14 cellular contexts compared by ENCODE assay signal in the genomic region with DNA sequence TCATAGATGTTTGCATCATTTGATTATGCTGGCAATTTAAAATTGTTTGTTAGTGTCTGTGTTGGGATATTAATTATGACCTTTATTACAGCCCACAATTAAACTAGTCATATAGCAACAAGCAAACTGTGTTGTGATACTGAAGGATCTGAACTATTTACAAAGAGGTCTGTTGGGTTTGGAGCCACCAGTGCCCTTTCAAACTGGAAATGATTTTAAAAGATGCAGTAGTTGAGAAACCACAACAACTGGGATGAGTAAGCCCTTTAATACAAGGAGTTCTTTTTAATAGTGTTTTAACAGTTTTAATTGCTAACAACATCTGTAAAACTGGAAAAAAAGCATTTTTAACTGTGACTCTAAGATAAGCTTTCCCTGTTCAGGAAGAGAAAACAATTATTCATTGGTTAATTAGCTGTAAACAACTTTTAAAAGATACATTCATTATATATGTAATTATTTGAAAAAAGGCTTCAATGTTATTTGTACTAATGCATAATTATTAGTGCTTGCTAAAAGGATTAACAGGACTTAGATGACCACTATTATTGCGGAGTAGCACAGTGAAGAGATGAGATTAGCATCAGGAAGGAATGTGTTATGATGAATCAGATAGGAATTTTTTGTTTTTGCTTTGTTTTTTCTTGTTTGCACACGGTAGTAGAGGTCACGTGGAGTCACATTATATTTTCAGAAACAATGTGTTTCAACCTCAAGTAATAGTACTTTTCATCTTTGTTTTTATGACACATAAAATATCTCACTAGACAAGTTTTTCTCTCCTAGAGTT.
DNase-seq lines count a peak whose midpoint lies in the region; FAIRE-seq and TF ChIP-seq lines count a peak whose summit lies in the region.
"Had no signal": no experiment of that assay in that cellular context is flagged by ENCODE, and none has a peak within 500 bp of the region (broad histone marks: within the 10 kb centered on the region; RNA-seq: fewer than 3 reads in every experiment).

No MANE protein-coding gene starts in this region.

- FAIRE-seq in D721Med (lab: Jason Lieb, UNC), result peak; percentile 11

- no peaks in the 10 kb centered on the region for H3K79me2 ChIP-seq in mammary epithelial cell (ENCODE audit: insufficient read depth, low read length)

- peaks cover 39% of the 10 kb centered on the region for H3K4me1 ChIP-seq in mammary epithelial cell (ENCODE audit: insufficient read depth, low read length)
- H3K4me1 ChIP-seq: esophagus muscularis mucosa, left lung had no signal

- no peaks in the 10 kb centered on the region for H3K27me3 Mint-ChIP-seq in glutamatergic neuron (ENCODE audit: unreplicated experiment)

- H3K9me3 ChIP-seq in mammary epithelial cell (replicated peaks; ENCODE audit: insufficient read depth, low read length), result no peaks in the 10 kb centered on the region
- H3K9me3 ChIP-seq: esophagus muscularis mucosa, HAP-1, left lung had no signal

- H3K4me3 ChIP-seq in mammary epithelial cell (replicated peaks in 1 of 3; ENCODE audit: insufficient read depth in 1 of 3, low read depth in 2 of 3, low read length in 3 of 3), result no peak overlapping the region
- H3K4me3 ChIP-seq: esophagus muscularis mucosa, HAP-1, left lung had no signal

- DNase-seq in D721Med (ENCODE audit: insufficient read length, low spot score) (no peak), mammary epithelial cell (peak; percentile 70), kidney tubule cell (ENCODE audit: low spot score) (peak; percentile 47), NCI-H524 treated with DMSO at 0.1 percent for 48 hours (lab: John Stamatoyannopoulos, UW) (no peak), NCI-H1092 treated with DMSO at 0.1 percent for 48 hours (lab: John Stamatoyannopoulos, UW) (no peak), glutamatergic neuron (no peak), hypothalamus (lab: John Stamatoyannopoulos, UW) (no peak)
- DNase-seq: left lung, Right ventricle myocardium superior had no signal

- in situ Hi-C loops in mammary epithelial cell (cut with MboI; ENCODE audit: low sequenced_read_pairs in 2 of 2), result no loop called here

- H2AFZ ChIP-seq in mammary epithelial cell (ENCODE audit: low read depth, low read length), result no peak overlapping the region

- WGBS in mammary epithelial cell (ENCODE audit: low coverage, missing lambda C conversion rate), result 0% methylated on average over 3 of the region's 3 CpGs

- H3K4me2 ChIP-seq in mammary epithelial cell (ENCODE audit: insufficient read depth, low read depth, low read length), result peak overlapping the region; percentile 68

- dilution Hi-C loops in mammary epithelial cell (cut with HindIII; ENCODE audit: low sequenced_read_pairs), result no loop called here

- H3K27ac Mint-ChIP-seq in glutamatergic neuron (ENCODE audit: unreplicated experiment), result no peak overlapping the region
- H3K27ac Mint-ChIP-seq: brain had no signal

- H3K36me3 Mint-ChIP-seq in glutamatergic neuron (ENCODE audit: unreplicated experiment), result no peaks in the 10 kb centered on the region
- H3K36me3 Mint-ChIP-seq: brain had no signal

- CTCF ChIA-PET in mammary epithelial cell (lab: Charles Lee; ENCODE audit: low non-redundant PET), result no interaction called here

- TF ChIP-seq EP300 in Ishikawa (IDR thresholded peaks at IDR 0.05; ENCODE audit: borderline replicate concordance), result no peak

- H3K36me3 ChIP-seq in mammary epithelial cell (ENCODE audit: insufficient read depth, low read length), result no peaks in the 10 kb centered on the region
- H3K36me3 ChIP-seq: esophagus muscularis mucosa, HAP-1, left lung had no signal

- H3K9ac ChIP-seq in mammary epithelial cell (ENCODE audit: insufficient read depth, low read length), result no peak overlapping the region

- TF ChIP-seq CTCF in D721Med (IDR thresholded peaks at IDR 0.05; ENCODE audit: insufficient read depth, missing control alignments) (no peak), mammary epithelial cell (conservative IDR thresholded peaks at IDR 0.05 in 1 of 2, IDR thresholded peaks at IDR 0.05 in 1 of 2; ENCODE audit: extremely low read depth in 1 of 2, insufficient read depth in 1 of 2, low read depth in 1 of 2, low read length in 2 of 2) (no peak), glutamatergic neuron (IDR thresholded peaks at IDR 0.05; ENCODE audit: partially characterized antibody, unreplicated experiment) (no peak)

- no TSS peak for BruUV-seq in mammary epithelial cell (replicated peaks; lab: Mats Ljungman, UMichigan)

- H3K4me3 Mint-ChIP-seq in glutamatergic neuron (ENCODE audit: unreplicated experiment), result no peak overlapping the region
- H3K4me3 Mint-ChIP-seq: brain had no signal

- TF ChIP-seq RAD21 in Ishikawa (IDR thresholded peaks at IDR 0.05; ENCODE audit: low read depth), result no peak

- H3K9me3 Mint-ChIP-seq in glutamatergic neuron (ENCODE audit: unreplicated experiment), result no peaks in the 10 kb centered on the region
- H3K9me3 Mint-ChIP-seq: brain had no signal

- no peaks in the 10 kb centered on the region for H3K27me3 ChIP-seq in mammary epithelial cell (ENCODE audit: insufficient read depth, low read length)
- H3K27me3 ChIP-seq: esophagus muscularis mucosa, left lung had no signal

- H3K4me1 Mint-ChIP-seq in glutamatergic neuron (ENCODE audit: low read depth, unreplicated experiment), result no peaks in the 10 kb centered on the region

- H3K27ac ChIP-seq in mammary epithelial cell (ENCODE audit: insufficient read depth, low read depth, low read length), result peak overlapping the region; percentile 75
- H3K27ac ChIP-seq: C4-2B, esophagus muscularis mucosa, left lung had no signal

- intact Hi-C loops in mammary epithelial cell (cut with micrococcal nuclease), result no loop called here

- H4K20me1 ChIP-seq in mammary epithelial cell (ENCODE audit: insufficient read depth, low read length), result no peaks in the 10 kb centered on the region

TF ChIP-seq in Ishikawa, 13 proteins besides CTCF, POLR2A, EP300 and RAD21:
- no peak for TF ChIP-seq TEAD4 (IDR thresholded peaks at IDR 0.05)
- TF ChIP-seq, protein P1, sequence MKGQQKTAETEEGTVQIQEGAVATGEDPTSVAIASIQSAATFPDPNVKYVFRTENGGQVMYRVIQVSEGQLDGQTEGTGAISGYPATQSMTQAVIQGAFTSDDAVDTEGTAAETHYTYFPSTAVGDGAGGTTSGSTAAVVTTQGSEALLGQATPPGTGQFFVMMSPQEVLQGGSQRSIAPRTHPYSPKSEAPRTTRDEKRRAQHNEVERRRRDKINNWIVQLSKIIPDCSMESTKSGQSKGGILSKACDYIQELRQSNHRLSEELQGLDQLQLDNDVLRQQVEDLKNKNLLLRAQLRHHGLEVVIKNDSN (IDR thresholded peaks at IDR 0.05), result peak; percentile 33; the same call in 1 of the 2 replicates

Comparison
In these comparisons a context has a peak if more than half of its experiments do, and no peak if none do; other contexts are left out.
1. DNase-seq: peak in mammary epithelial cell (single experiment) and kidney tubule cell (single experiment); none in D721Med (single experiment), NCI-H524 treated with DMSO at 0.1 percent for 48 hours (single experiment), NCI-H1092 treated with DMSO at 0.1 percent for 48 hours (single experiment), glutamatergic neuron (single experiment) and hypothalamus (0 of 51).